ENCODE assay signal across 8 cellular contexts in the genomic region with DNA sequence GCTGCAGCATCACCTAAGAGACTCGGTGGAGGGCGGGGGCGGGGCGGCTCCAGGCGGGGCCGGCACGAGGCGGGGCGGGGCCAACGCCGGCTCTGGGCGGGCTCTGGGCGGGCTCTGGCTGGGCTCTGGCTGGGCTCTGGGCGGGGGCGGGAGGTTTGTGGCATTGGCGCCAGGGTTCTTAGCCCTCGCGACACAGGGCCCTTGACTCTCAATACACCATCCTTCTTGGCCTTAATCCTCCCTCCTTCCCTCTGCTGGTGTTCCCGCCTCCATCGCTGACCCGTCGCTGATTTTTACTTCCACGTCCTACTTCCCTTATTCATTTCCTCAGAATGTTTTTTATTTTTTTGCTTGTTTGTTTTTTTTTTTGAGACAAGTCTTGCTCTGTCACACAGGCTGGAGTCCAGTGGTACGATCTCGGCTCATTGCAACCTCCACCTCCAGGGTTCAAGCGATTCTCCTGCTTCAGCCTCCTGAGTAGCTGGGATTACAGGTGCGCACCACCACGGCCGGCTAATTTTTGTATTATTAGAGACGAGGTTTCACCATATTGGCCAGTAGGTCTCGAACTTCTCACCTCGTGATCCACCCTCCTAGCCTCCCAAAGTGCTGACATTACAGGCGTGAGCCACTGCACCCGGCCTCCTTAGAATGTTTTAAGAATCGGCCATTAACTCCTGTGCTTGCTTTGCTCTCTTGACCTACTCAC. TPM values are rescaled to one million over a fixed set of nuclear protein-coding genes. Genes with fewer than 3 reads are reported as not detected.
DNase-seq lines count a peak whose midpoint lies in the region; ATAC-seq and TF ChIP-seq lines count a peak whose summit lies in the region.

BLTP3B (minus strand) TSS at position 24 of the 709 bp plus-strand sequence. CDS start 239 bp downstream, outside the sequence.

- peaks cover 44% of the 10 kb centered on the region for H3K79me2 ChIP-seq in SK-N-SH (ENCODE audit: insufficient read depth)

- H2AFZ ChIP-seq in SK-N-SH (ENCODE audit: low read depth), result peak within 1 kb of the TSS; percentile 96

- intact Hi-C loops in activated naive CD4-positive, alpha-beta T cell treated with anti-CD3 and anti-CD28 coated beads for 36 hours (cut with micrococcal nuclease), result loop anchor here (1.0 to 5.0 kb wide), 7 partner anchors 22 to 1979 kb away; partner anchors contain the start of genes ACTR6, DEPDC4, NUP37 and PARPBP

- H3K36me3 Mint-ChIP-seq in HFFc6 (ENCODE audit: low read depth), result no peaks in the 10 kb centered on the region
- H3K36me3 Mint-ChIP-seq in activated naive CD4-positive, alpha-beta T cell treated with anti-CD3 and anti-CD28 coated beads for 36 hours (ENCODE audit: low read depth), result peaks cover 5% of the 10 kb centered on the region

- H3K4me3 Mint-ChIP-seq in HFFc6, result peak within 1 kb of the TSS; percentile 99
- H3K4me3 Mint-ChIP-seq in activated naive CD4-positive, alpha-beta T cell treated with anti-CD3 and anti-CD28 coated beads for 36 hours, result peak within 1 kb of the TSS; percentile 91

- TF ChIP-seq EP300 in SK-N-SH (IDR thresholded peaks at IDR 0.05; ENCODE audit: borderline replicate concordance in 1 of 2, low read depth in 1 of 2, low read length in 1 of 2) (no peak), gastroesophageal sphincter (IDR thresholded peaks at IDR 0.05) (no peak)

- peaks cover 7 to 17% of the 10 kb centered on the region in 2 experiments for H3K4me1 ChIP-seq in SK-N-SH (ENCODE audit: control insufficient read depth in 1 of 2, insufficient read depth in 2 of 2, low read depth in 1 of 2, low read length in 1 of 2)
- peaks cover 4 to 44% (median 17%) of the 10 kb centered on the region in 3 donors for H3K4me1 ChIP-seq in gastroesophageal sphincter

- peak within 1 kb of the TSS; percentile 92 to 94 for H3K4me3 ChIP-seq in SK-N-SH (ENCODE audit: low read depth in 2 of 2, low read length in 1 of 2)
- peak within 1 kb of the TSS; percentile 96 to 98 for H3K4me3 ChIP-seq in gastroesophageal sphincter

- TF ChIP-seq RAD21 in SK-N-SH (IDR thresholded peaks at IDR 0.05; ENCODE audit: low read length), result no peak

- no peaks in the 10 kb centered on the region for H3K9me2 ChIP-seq in SK-N-SH

- peaks cover 15% of the 10 kb centered on the region for H3F3A ChIP-seq in SK-N-SH (replicated peaks; ENCODE audit: insufficient read depth)

- ATAC-seq in gastroesophageal sphincter, result peak; percentile 94

- 43% methylated on average over 22 of the region's 35 CpGs for WGBS in SK-N-SH (ENCODE audit: low lambda C conversion rate)
- WGBS in gastroesophageal sphincter (ENCODE audit: low coverage in 1 of 2), 2 donors, result 21 to 31% methylated on average over 15 to 23 of the region's 35 CpGs

- no peak for TF ChIP-seq CTCF in HFFc6 (IDR thresholded peaks at IDR 0.05)
- no peak for TF ChIP-seq CTCF in SK-N-SH (IDR thresholded peaks at IDR 0.05)
- TF ChIP-seq CTCF in gastroesophageal sphincter (IDR thresholded peaks at IDR 0.05), result no peak

- peak; percentile 98 for DNase-seq in GM03348 (ENCODE audit: low spot score)
- DNase-seq in HFFc6, result peak; percentile 75
- DNase-seq in NAMALWA (ENCODE audit: low spot score), result peak; percentile 83
- peak; percentile 97 for DNase-seq in SK-N-SH
- DNase-seq in activated naive CD4-positive, alpha-beta T cell treated with anti-CD3 and anti-CD28 coated beads for 36 hours, result peak; percentile 93
- peak in 54 of 56 donors; percentile 31 to 95 (median 88) for DNase-seq in nucleus accumbens (lab: John Stamatoyannopoulos, UW)
- DNase-seq in substantia nigra (lab: John Stamatoyannopoulos, UW), result peak in 45 of 49 donors; percentile 46 to 97 (median 90)

- H3K27me3 ChIP-seq in SK-N-SH (ENCODE audit: insufficient read depth) (no peaks in the 10 kb centered on the region), gastroesophageal sphincter (no peaks in the 10 kb centered on the region)

- TF ChIP-seq POLR2A in gastroesophageal sphincter (IDR thresholded peaks at IDR 0.05), result no peak

- peak within 1 kb of the TSS; percentile 99 for H3K27ac Mint-ChIP-seq in HFFc6
- peak within 1 kb of the TSS; percentile 97 for H3K27ac Mint-ChIP-seq in activated naive CD4-positive, alpha-beta T cell treated with anti-CD3 and anti-CD28 coated beads for 36 hours

- CTCF ChIA-PET in SK-N-SH (lab: Yijun Ruan, JAX), result interaction anchor here (0.8 kb wide), 1 partner anchor 21 kb away, joined by 3 read pairs; no protein-coding TSS in a partner anchor
- CTCF ChIA-PET in activated naive CD4-positive, alpha-beta T cell treated with anti-CD3 and anti-CD28 coated beads for 36 hours (lab: Charles Lee), result interaction anchor here (4.5 kb wide), 1 partner anchor 11 kb away, joined by 27 read pairs; no protein-coding TSS in a partner anchor

- no peaks in the 10 kb centered on the region for H3K9me3 ChIP-seq in SK-N-SH
- H3K9me3 ChIP-seq in gastroesophageal sphincter, result no peaks in the 10 kb centered on the region

- peaks cover 39% of the 10 kb centered on the region for H3K4me1 Mint-ChIP-seq in HFFc6 (ENCODE audit: low read depth)
- H3K4me1 Mint-ChIP-seq in activated naive CD4-positive, alpha-beta T cell treated with anti-CD3 and anti-CD28 coated beads for 36 hours (ENCODE audit: low read depth), result peaks cover 36% of the 10 kb centered on the region

- H4K20me1 ChIP-seq in SK-N-SH (ENCODE audit: insufficient read depth), result peaks cover 12% of the 10 kb centered on the region; the same call in 1 of the 2 replicates

- H3K9me3 Mint-ChIP-seq in HFFc6, result no peaks in the 10 kb centered on the region
- no peaks in the 10 kb centered on the region for H3K9me3 Mint-ChIP-seq in activated naive CD4-positive, alpha-beta T cell treated with anti-CD3 and anti-CD28 coated beads for 36 hours

- peak within 1 kb of the TSS; percentile 91 for H3K4me2 ChIP-seq in SK-N-SH

- H3K27me3 Mint-ChIP-seq in HFFc6 (ENCODE audit: insufficient read depth), result peaks cover 4% of the 10 kb centered on the region
- H3K27me3 Mint-ChIP-seq in activated naive CD4-positive, alpha-beta T cell treated with anti-CD3 and anti-CD28 coated beads for 36 hours (ENCODE audit: low read depth), result no peaks in the 10 kb centered on the region

- H3K27ac ChIP-seq in SK-N-SH (ENCODE audit: low read depth in 2 of 2, low read length in 1 of 2) (peak within 1 kb of the TSS; percentile 88 to 91), gastroesophageal sphincter (peak within 1 kb of the TSS; percentile 97 to 99 (median 98)), substantia nigra (ENCODE audit: low read depth, low read length, poor library complexity, severe bottlenecking) (peak within 1 kb of the TSS; percentile 93)

- H3K36me3 ChIP-seq in SK-N-SH (replicated peaks in 1 of 2; ENCODE audit: control insufficient read depth in 1 of 2, insufficient read depth in 2 of 2, low read length in 1 of 2) (no peaks in the 10 kb centered on the region), gastroesophageal sphincter (no peaks in the 10 kb centered on the region)

- peak within 1 kb of the TSS; percentile 98 for H3K9ac ChIP-seq in SK-N-SH

- POLR2A ChIA-PET in SK-N-SH (lab: Yijun Ruan, JAX), result no interaction called here

TF ChIP-seq in SK-N-SH, 30 proteins besides CTCF, POLR2A, EP300 and RAD21:
- peak; percentile 59 for TF ChIP-seq POLR2AphosphoS5 (IDR thresholded peaks at IDR 0.05; ENCODE audit: low read depth, low read length)
- no peak for TF ChIP-seq CHD2 (IDR thresholded peaks at IDR 0.05; ENCODE audit: low read length, partially characterized antibody)
- TF ChIP-seq MXI1 (IDR thresholded peaks at IDR 0.05; ENCODE audit: low read depth, low read length), result 0 out of 2 replicates have a peak, but pooled peaks have one; percentile 9
- TF ChIP-seq, protein P1, sequence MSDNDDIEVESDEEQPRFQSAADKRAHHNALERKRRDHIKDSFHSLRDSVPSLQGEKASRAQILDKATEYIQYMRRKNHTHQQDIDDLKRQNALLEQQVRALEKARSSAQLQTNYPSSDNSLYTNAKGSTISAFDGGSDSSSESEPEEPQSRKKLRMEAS (IDR thresholded peaks at IDR 0.05; ENCODE audit: low read depth), result peak; percentile 61; the same call in 1 of the 2 replicates

RNA-seq across cellular contexts. Expression of gene BLTP3B, which starts in this region (rescaled TPM):
- 10 to 100 TPM; 28.5 to 34.2 (median 33.4) TPM for total RNA-seq in HFFc6 (2021; fragmentation: NEBNext Ultra II Directional; extraction: Animal tissue kit (Norgen Biotek cat#: 25700))
- 5.8 and 7.1 TPM in 2 replicates for polyA plus RNA-seq in SK-N-SH (2012; rRNA removed)
- polyA plus RNA-seq in SK-N-SH (2012; cell fraction: cytosol; rRNA removed), result 9.4 and 10.5 TPM in 2 replicates
- 2.7 and 5.6 TPM in 2 replicates for polyA plus RNA-seq in SK-N-SH (2012; cell fraction: nucleus; rRNA removed)
- 10 to 100 TPM; 27.0 to 27.2 TPM for total RNA-seq in activated naive CD4-positive, alpha-beta T cell treated with anti-CD3 and anti-CD28 coated beads for 36 hours
- total RNA-seq in gastroesophageal sphincter, result 10 to 100 TPM; 41.4 to 59.0 (median 45.0) TPM

Comparison
In these comparisons a context has a peak if more than half of its experiments do, and no peak if none do; other contexts are left out.
1. Peak in every context shown above with its lines: DNase-seq, ATAC-seq, H3K4me3 ChIP-seq and H3K27ac ChIP-seq.